Comparison of ENCODE assay signal across 17 cellular contexts in genomic region chr7:158351051-158351450, GRCh38.
DNase-seq lines count a peak whose midpoint lies in the region; ATAC-seq and TF ChIP-seq lines count a peak whose summit lies in the region.
"Had no signal": no experiment of that assay in that cellular context is flagged by ENCODE, and none has a peak within 500 bp of the region (broad histone marks: within the 10 kb centered on the region; RNA-seq: fewer than 3 reads in every experiment).

No MANE protein-coding gene starts in this region.

- H3K27me3 ChIP-seq in iPS-18a (ENCODE audit: control insufficient read depth, insufficient read depth, low read length) (peaks cover 36% of the 10 kb centered on the region), mammary epithelial cell (ENCODE audit: insufficient read depth, low read length) (no peaks in the 10 kb centered on the region)

- in situ Hi-C loops in mammary epithelial cell (cut with MboI; ENCODE audit: low sequenced_read_pairs in 2 of 2) = no loop called here

- intact Hi-C loops in mammary epithelial cell (cut with micrococcal nuclease) = loop anchor here (10.0 kb wide), 1 partner anchor 1096 kb away; no protein-coding TSS in a partner anchor

- 31% methylated on average over 11 of the region's 11 CpGs for WGBS in mammary epithelial cell (ENCODE audit: low coverage, missing lambda C conversion rate)

- no peak for ATAC-seq in activated CD8-positive, alpha-beta memory T cell treated with anti-CD3 and anti-CD28 coated beads, Interleukin-2, amount 10 ng/mL, durations not matched to agents 7 days and 5 days
- ATAC-seq in GM21447 (IDR thresholded peaks at IDR 0.05; ENCODE audit: unreplicated experiment) = no peak

- H3K4me1 ChIP-seq in iPS-18a (ENCODE audit: control insufficient read depth, low read depth, low read length) = peaks cover 4% of the 10 kb centered on the region
- H3K4me1 ChIP-seq in mammary epithelial cell (ENCODE audit: insufficient read depth, low read length) = no peaks in the 10 kb centered on the region

- no peak overlapping the region for H3K4me2 ChIP-seq in mammary epithelial cell (ENCODE audit: insufficient read depth, low read depth, low read length)

- no peaks in the 10 kb centered on the region for H3K36me3 ChIP-seq in iPS-18a (ENCODE audit: control insufficient read depth, low read depth, low read length)
- H3K36me3 ChIP-seq in mammary epithelial cell (ENCODE audit: insufficient read depth, low read length) = no peaks in the 10 kb centered on the region

- no peaks in the 10 kb centered on the region for H3K9me3 ChIP-seq in iPS-18a (ENCODE audit: control insufficient read depth, low read depth, low read length)
- peaks cover 9% of the 10 kb centered on the region for H3K9me3 ChIP-seq in mammary epithelial cell (replicated peaks; ENCODE audit: insufficient read depth, low read length)

- no peak overlapping the region for H3K27ac ChIP-seq in iPS-18a (ENCODE audit: low read length)
- no peak overlapping the region for H3K27ac ChIP-seq in mammary epithelial cell (ENCODE audit: insufficient read depth, low read depth, low read length)

- BruUV-seq in mammary epithelial cell (replicated peaks; lab: Mats Ljungman, UMichigan) = no TSS peak

- H3K4me3 Mint-ChIP-seq in activated CD8-positive, alpha-beta memory T cell treated with anti-CD3 and anti-CD28 coated beads, Interleukin-2, amount 10 ng/mL, durations not matched to agents 7 days and 5 days = no peak overlapping the region
- H3K4me3 Mint-ChIP-seq in osteocyte (ENCODE audit: unreplicated experiment) (no peak overlapping the region), glutamatergic neuron (ENCODE audit: unreplicated experiment) (no peak overlapping the region)
- H3K4me3 Mint-ChIP-seq: IgD-negative memory B cell had no signal

- peak; percentile 35 for DNase-seq in activated CD8-positive, alpha-beta memory T cell treated with anti-CD3 and anti-CD28 coated beads for 24 hours
- DNase-seq in activated CD8-positive, alpha-beta memory T cell treated with anti-CD3 and anti-CD28 coated beads, Interleukin-2, amount 10 ng/mL, durations not matched to agents 7 days and 5 days = no peak
- peak; percentile 73 for DNase-seq in osteocyte (ENCODE audit: extremely low spot score, unreplicated experiment)
- no peak for DNase-seq in mammary epithelial cell
- DNase-seq in NCI-H510A treated with DMSO at 0.1 percent for 48 hours (lab: John Stamatoyannopoulos, UW) = no peak
- no peak for DNase-seq in glutamatergic neuron
- DNase-seq: 8988T, C1 segment of cervical spinal cord, EL, MV-4-11, NCI-H1417 treated with DMSO at 0.1 percent for 48 hours, NCI-H2081, NCI-H524, SIG-M5 had no signal

- no peaks in the 10 kb centered on the region for H4K20me1 ChIP-seq in mammary epithelial cell (ENCODE audit: insufficient read depth, low read length)

- CTCF ChIA-PET in activated CD8-positive, alpha-beta memory T cell treated with anti-CD3 and anti-CD28 coated beads, Interleukin-2, amount 10 ng/mL, durations not matched to agents 7 days and 5 days (lab: Charles Lee) = no interaction called here
- CTCF ChIA-PET in mammary epithelial cell (lab: Charles Lee; ENCODE audit: low non-redundant PET) = no interaction called here

- H3K27me3 Mint-ChIP-seq in activated CD8-positive, alpha-beta memory T cell treated with anti-CD3 and anti-CD28 coated beads, Interleukin-2, amount 10 ng/mL, durations not matched to agents 7 days and 5 days = no peaks in the 10 kb centered on the region
- no peaks in the 10 kb centered on the region for H3K27me3 Mint-ChIP-seq in osteocyte (ENCODE audit: unreplicated experiment)
- peaks cover 26% of the 10 kb centered on the region for H3K27me3 Mint-ChIP-seq in glutamatergic neuron (ENCODE audit: unreplicated experiment)
- H3K27me3 Mint-ChIP-seq: IgD-negative memory B cell had no signal

- peak overlapping the region; percentile 38 for H3K4me3 ChIP-seq in iPS-18a (ENCODE audit: low read length)
- H3K4me3 ChIP-seq in mammary epithelial cell (replicated peaks in 1 of 3; ENCODE audit: insufficient read depth in 1 of 3, low read depth in 2 of 3, low read length in 3 of 3) = no peak overlapping the region

- TF ChIP-seq CTCF in osteocyte (IDR thresholded peaks at IDR 0.05) (no peak), mammary epithelial cell (conservative IDR thresholded peaks at IDR 0.05 in 1 of 2, IDR thresholded peaks at IDR 0.05 in 1 of 2; ENCODE audit: extremely low read depth in 1 of 2, insufficient read depth in 1 of 2, low read depth in 1 of 2, low read length in 2 of 2) (no peak), glutamatergic neuron (IDR thresholded peaks at IDR 0.05; ENCODE audit: partially characterized antibody, unreplicated experiment) (no peak)

- H3K9ac ChIP-seq in iPS-18a (ENCODE audit: low read length) (no peak overlapping the region), mammary epithelial cell (ENCODE audit: insufficient read depth, low read length) (no peak overlapping the region)

- H3K4me1 Mint-ChIP-seq in activated CD8-positive, alpha-beta memory T cell treated with anti-CD3 and anti-CD28 coated beads, Interleukin-2, amount 10 ng/mL, durations not matched to agents 7 days and 5 days = no peaks in the 10 kb centered on the region
- H3K4me1 Mint-ChIP-seq in osteocyte (ENCODE audit: unreplicated experiment) (no peaks in the 10 kb centered on the region), glutamatergic neuron (ENCODE audit: low read depth, unreplicated experiment) (peaks cover 5% of the 10 kb centered on the region)
- H3K4me1 Mint-ChIP-seq: IgD-negative memory B cell had no signal

- H2AFZ ChIP-seq in mammary epithelial cell (ENCODE audit: low read depth, low read length) = no peak overlapping the region

- dilution Hi-C loops in mammary epithelial cell (cut with HindIII; ENCODE audit: low sequenced_read_pairs) = no loop called here

- H3K27ac Mint-ChIP-seq in activated CD8-positive, alpha-beta memory T cell treated with anti-CD3 and anti-CD28 coated beads, Interleukin-2, amount 10 ng/mL, durations not matched to agents 7 days and 5 days = no peak overlapping the region
- no peak overlapping the region for H3K27ac Mint-ChIP-seq in osteocyte (ENCODE audit: unreplicated experiment)
- no peak overlapping the region for H3K27ac Mint-ChIP-seq in glutamatergic neuron (ENCODE audit: unreplicated experiment)
- H3K27ac Mint-ChIP-seq: IgD-negative memory B cell had no signal

- no peaks in the 10 kb centered on the region for H3K36me3 Mint-ChIP-seq in activated CD8-positive, alpha-beta memory T cell treated with anti-CD3 and anti-CD28 coated beads, Interleukin-2, amount 10 ng/mL, durations not matched to agents 7 days and 5 days
- H3K36me3 Mint-ChIP-seq in osteocyte (ENCODE audit: unreplicated experiment) (no peaks in the 10 kb centered on the region), glutamatergic neuron (ENCODE audit: unreplicated experiment) (peaks cover 22% of the 10 kb centered on the region)
- H3K36me3 Mint-ChIP-seq: IgD-negative memory B cell had no signal

- H3K9me3 Mint-ChIP-seq in activated CD8-positive, alpha-beta memory T cell treated with anti-CD3 and anti-CD28 coated beads, Interleukin-2, amount 10 ng/mL, durations not matched to agents 7 days and 5 days (ENCODE audit: low read depth) = no peaks in the 10 kb centered on the region
- H3K9me3 Mint-ChIP-seq in osteocyte (ENCODE audit: unreplicated experiment) (peaks cover 26% of the 10 kb centered on the region), glutamatergic neuron (ENCODE audit: unreplicated experiment) (peaks cover 9% of the 10 kb centered on the region)

- H3K79me2 ChIP-seq in mammary epithelial cell (ENCODE audit: insufficient read depth, low read length) = no peaks in the 10 kb centered on the region

Comparison
In these comparisons a context has a peak if more than half of its experiments do, and no peak if none do; other contexts are left out.
1. DNase-seq: peak in activated CD8-positive, alpha-beta memory T cell treated with anti-CD3 and anti-CD28 coated beads for 24 hours (single experiment) and osteocyte (single experiment); none in activated CD8-positive, alpha-beta memory T cell treated with anti-CD3 and anti-CD28 coated beads, Interleukin-2, amount 10 ng/mL, durations not matched to agents 7 days and 5 days (single experiment), mammary epithelial cell (single experiment), NCI-H510A treated with DMSO at 0.1 percent for 48 hours (single experiment) and glutamatergic neuron (single experiment).